Comparison of ENCODE assay signal across 1 cellular context in the genomic region with DNA sequence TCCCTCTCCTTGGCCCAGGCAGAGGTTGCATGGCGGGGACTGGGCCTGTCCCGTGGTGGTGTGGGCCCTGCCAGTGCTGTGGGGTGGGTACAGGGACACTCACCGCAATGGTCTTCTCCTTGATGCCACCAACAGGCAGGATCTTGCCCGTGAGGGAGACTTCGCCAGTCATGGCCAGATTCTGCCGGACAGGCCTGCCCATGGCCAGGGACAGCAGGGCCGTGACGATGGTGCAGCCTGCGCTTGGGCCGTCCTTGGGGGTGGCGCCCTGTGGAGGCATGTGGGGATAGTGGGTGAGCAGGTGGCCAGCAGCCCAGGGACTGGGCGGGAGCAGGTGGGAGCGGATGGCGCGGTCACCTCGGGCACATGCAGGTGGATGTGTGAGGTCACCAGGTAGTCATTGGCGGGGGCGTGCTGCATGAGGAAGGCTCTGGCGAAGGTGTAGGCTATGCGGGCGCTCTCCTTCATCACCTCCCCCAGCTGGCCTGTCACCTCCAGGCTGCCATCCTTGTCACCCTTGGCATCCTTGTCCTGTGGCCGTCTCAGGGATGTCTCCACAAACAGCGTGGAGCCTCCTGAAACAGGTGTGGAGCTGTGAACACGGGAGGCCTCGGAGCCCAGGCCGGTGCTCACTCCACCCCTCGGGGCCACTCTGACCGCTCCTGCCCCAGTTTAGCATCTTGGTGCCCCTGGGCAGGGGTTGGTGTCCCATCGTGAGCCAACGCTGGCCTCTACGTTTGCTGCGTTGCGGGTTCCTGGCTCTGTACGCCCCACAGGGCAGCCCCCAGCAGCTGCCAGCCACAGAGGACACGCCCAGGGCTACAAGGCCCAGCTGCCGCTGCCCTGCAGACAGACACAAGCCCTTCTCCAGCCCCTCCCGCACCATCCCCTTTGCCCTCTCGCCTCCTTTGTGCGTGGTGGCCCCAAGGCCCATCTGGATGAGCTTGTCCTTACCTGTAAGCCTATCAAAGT.
A peak's percentile ranks its signal among the peaks of the same experiment; 100 is the strongest.
TF ChIP-seq lines count a peak whose summit lies in the region.

No MANE protein-coding gene starts in this region.

TF ChIP-seq in HEK293T, 16 proteins besides CTCF, POLR2A, EP300 and RAD21:
- TF ChIP-seq ARNT (IDR thresholded peaks at IDR 0.05) (no peak), L3MBTL2 (conservative IDR thresholded peaks at IDR 0.05) (0 out of 2 replicates have a peak, but pooled peaks have one; percentile 13)
TF ChIP-seq in HEK293T: peak in this region for 1.
